ENCODE assay signal across 8 cellular contexts in the genomic region with DNA sequence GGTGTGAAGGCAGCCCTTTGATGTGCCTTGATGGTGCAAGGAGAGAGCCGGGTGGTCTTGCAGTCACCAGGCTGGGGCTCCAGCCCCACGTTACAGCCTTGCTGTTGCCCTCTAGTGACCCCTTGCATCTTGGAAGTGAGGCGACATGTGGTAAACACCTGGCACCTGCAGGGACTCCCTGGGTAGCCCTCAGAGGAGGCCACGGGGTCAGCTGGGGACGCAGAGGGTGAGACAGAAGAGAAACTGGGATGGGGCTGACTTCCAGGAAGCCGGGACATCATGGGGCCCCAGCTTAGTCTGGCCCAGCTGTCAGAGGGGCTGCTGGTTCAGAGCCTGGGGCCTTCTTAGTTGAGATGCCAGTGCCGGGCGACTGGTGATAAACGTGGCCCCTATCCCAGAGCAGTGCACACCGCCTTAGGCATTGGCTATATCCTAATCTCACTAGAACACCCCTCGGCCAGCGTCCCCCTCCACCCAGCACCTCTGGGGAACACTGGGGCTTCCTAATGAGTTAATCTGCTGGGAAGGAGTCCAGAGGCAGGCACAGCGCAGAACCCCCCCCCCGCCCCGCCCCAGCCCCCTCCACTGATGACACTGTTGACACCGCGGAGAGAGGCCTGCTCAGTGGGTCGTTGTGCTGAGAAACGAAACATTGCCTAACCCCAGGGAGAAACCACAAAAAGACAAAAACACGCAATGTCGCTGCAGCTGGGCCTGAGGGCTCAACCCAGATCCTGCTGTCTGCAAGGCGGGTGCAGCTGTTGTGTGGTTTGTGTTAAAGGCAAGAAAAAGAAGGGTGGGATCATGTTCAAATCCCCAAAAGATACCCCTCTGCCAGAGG.
DNase-seq lines count a peak whose midpoint lies in the region; ATAC-seq and TF ChIP-seq lines count a peak whose summit lies in the region.

No MANE protein-coding gene starts in this region.

- H3K27ac ChIP-seq in RWPE2 (ENCODE audit: poor library complexity, severe bottlenecking): no peak overlapping the region
- peak overlapping the region; percentile 87 to 94 (median 92) for H3K27ac ChIP-seq in right lobe of liver

- intact Hi-C loops in right lobe of liver (cut with DNase I): no loop called here

- H3K36me3 ChIP-seq in RWPE2 (ENCODE audit: low read depth): no peaks in the 10 kb centered on the region
- no peaks in the 10 kb centered on the region for H3K36me3 ChIP-seq in right lobe of liver

- 53% methylated on average over 9 of the region's 22 CpGs for WGBS in right lobe of liver (ENCODE audit: insufficient coverage, low coverage, low lambda C conversion rate, missing lambda C conversion rate)

- no peak for TF ChIP-seq POLR2A in right lobe of liver (IDR thresholded peaks at IDR 0.05)

- H3K4me1 ChIP-seq in RWPE2 (ENCODE audit: insufficient read depth, poor library complexity, severe bottlenecking) (peaks cover 9% of the 10 kb centered on the region), right lobe of liver (peaks cover 0 to 40% (median 19%) of the 10 kb centered on the region in 4 donors)

- DNase-seq in RWPE2 (ENCODE audit: low spot score): peak; percentile 62
- DNase-seq in activated naive CD4-positive, alpha-beta T cell treated with Interleukin-2 at 50 U/mL for 16 hours: peak; percentile 67
- DNase-seq in right lobe of liver: peak in 2 of 3 donors; percentile 46 to 56
- DNase-seq in stimulated activated CD8-positive, alpha-beta memory T cell treated with anti-CD3 and anti-CD28 coated beads, Interleukin-7, amount 100 ng/mL, for 24 hours (ENCODE audit: low read depth): peak; percentile 30
- no peak for DNase-seq in HuH-7.5 (ENCODE audit: low spot score)
- DNase-seq in NCI-H128 (lab: John Stamatoyannopoulos, UW; ENCODE audit: unreplicated experiment): no peak

- no peaks in the 10 kb centered on the region for H3K27me3 ChIP-seq in RWPE2 (ENCODE audit: insufficient read depth, poor library complexity, severe bottlenecking)
- no peaks in the 10 kb centered on the region for H3K27me3 ChIP-seq in right lobe of liver

- H3K4me3 ChIP-seq in RWPE2 (ENCODE audit: severe bottlenecking) (no peak overlapping the region), right lobe of liver (no peak overlapping the region)

- ATAC-seq in GM18909 (IDR thresholded peaks at IDR 0.05; ENCODE audit: poor library complexity, unreplicated experiment) (peak; percentile 53), HG02970 (IDR thresholded peaks at IDR 0.05; ENCODE audit: low FRiP score, unreplicated experiment) (peak; percentile 50), RWPE2 (ENCODE audit: low read depth) (no peak), right lobe of liver (peak in 1 of 4 donors; percentile 3)

- TF ChIP-seq CTCF in RWPE2 (IDR thresholded peaks at IDR 0.05; ENCODE audit: poor library complexity, severe bottlenecking): no peak
- TF ChIP-seq CTCF in right lobe of liver (IDR thresholded peaks at IDR 0.05): no peak

- H3K9me3 ChIP-seq in RWPE2 (ENCODE audit: severe bottlenecking) (no peaks in the 10 kb centered on the region), right lobe of liver (no peaks in the 10 kb centered on the region)

Comparison
In these comparisons a context has a peak if more than half of its experiments do, and no peak if none do; other contexts are left out.
1. DNase-seq: peak in RWPE2 (single experiment), activated naive CD4-positive, alpha-beta T cell treated with Interleukin-2 at 50 U/mL for 16 hours (single experiment), right lobe of liver (2 of 3) and stimulated activated CD8-positive, alpha-beta memory T cell treated with anti-CD3 and anti-CD28 coated beads, Interleukin-7, amount 100 ng/mL, for 24 hours (single experiment); none in HuH-7.5 (single experiment) and NCI-H128 (single experiment).